Comparison of ENCODE assay signal across 1 cellular context in the genomic region with DNA sequence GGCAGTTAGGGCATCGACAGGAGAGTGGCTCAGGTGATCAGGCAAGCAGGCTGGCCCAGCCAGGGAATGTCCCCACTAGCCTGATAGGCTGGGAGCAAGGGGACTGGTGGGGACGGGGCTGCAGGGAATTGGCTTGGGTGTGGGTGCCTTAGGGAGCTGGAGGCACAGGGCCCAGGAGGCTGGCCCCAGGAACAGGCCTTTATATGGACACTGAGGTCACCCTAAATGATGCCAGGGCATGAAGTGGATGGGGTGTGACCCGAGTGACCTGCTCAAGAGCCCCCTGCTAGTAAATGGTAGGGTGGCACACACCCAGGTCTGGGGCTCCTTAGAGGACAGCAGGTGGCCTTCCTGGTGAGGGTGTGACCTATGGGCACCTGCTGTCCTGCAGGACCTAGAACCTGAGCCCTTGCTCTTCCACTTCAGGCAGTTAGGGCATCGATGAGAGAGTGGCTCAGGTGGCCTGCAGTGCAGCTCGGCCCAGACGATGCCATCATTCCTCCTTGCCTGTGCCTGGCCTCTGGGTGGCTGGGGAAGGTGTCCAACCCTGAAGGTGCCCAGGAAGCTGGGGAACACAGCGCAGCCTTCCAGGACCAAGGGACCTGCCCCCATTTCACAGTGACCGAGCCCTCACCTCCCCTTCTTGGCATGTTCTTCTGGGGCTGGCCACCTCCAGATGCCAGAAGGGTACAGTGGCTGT.
TF ChIP-seq lines count a peak whose summit lies in the region.

No MANE protein-coding gene starts in this region.

TF ChIP-seq in HepG2, 621 proteins besides CTCF, POLR2A, EP300 and RAD21:
- TF ChIP-seq, protein P1, sequence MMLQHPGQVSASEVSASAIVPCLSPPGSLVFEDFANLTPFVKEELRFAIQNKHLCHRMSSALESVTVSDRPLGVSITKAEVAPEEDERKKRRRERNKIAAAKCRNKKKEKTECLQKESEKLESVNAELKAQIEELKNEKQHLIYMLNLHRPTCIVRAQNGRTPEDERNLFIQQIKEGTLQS (CRISPR knock-in tag; IDR thresholded peaks at IDR 0.05), result no peak
- TF ChIP-seq, protein P2, sequence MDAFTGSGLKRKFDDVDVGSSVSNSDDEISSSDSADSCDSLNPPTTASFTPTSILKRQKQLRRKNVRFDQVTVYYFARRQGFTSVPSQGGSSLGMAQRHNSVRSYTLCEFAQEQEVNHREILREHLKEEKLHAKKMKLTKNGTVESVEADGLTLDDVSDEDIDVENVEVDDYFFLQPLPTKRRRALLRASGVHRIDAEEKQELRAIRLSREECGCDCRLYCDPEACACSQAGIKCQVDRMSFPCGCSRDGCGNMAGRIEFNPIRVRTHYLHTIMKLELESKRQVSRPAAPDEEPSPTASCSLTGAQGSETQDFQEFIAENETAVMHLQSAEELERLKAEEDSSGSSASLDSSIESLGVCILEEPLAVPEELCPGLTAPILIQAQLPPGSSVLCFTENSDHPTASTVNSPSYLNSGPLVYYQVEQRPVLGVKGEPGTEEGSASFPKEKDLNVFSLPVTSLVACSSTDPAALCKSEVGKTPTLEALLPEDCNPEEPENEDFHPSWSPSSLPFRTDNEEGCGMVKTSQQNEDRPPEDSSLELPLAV (CRISPR knock-in tag; conservative IDR thresholded peaks at IDR 0.05; ENCODE audit: low read depth), result no peak
- TF ChIP-seq, protein P3, sequence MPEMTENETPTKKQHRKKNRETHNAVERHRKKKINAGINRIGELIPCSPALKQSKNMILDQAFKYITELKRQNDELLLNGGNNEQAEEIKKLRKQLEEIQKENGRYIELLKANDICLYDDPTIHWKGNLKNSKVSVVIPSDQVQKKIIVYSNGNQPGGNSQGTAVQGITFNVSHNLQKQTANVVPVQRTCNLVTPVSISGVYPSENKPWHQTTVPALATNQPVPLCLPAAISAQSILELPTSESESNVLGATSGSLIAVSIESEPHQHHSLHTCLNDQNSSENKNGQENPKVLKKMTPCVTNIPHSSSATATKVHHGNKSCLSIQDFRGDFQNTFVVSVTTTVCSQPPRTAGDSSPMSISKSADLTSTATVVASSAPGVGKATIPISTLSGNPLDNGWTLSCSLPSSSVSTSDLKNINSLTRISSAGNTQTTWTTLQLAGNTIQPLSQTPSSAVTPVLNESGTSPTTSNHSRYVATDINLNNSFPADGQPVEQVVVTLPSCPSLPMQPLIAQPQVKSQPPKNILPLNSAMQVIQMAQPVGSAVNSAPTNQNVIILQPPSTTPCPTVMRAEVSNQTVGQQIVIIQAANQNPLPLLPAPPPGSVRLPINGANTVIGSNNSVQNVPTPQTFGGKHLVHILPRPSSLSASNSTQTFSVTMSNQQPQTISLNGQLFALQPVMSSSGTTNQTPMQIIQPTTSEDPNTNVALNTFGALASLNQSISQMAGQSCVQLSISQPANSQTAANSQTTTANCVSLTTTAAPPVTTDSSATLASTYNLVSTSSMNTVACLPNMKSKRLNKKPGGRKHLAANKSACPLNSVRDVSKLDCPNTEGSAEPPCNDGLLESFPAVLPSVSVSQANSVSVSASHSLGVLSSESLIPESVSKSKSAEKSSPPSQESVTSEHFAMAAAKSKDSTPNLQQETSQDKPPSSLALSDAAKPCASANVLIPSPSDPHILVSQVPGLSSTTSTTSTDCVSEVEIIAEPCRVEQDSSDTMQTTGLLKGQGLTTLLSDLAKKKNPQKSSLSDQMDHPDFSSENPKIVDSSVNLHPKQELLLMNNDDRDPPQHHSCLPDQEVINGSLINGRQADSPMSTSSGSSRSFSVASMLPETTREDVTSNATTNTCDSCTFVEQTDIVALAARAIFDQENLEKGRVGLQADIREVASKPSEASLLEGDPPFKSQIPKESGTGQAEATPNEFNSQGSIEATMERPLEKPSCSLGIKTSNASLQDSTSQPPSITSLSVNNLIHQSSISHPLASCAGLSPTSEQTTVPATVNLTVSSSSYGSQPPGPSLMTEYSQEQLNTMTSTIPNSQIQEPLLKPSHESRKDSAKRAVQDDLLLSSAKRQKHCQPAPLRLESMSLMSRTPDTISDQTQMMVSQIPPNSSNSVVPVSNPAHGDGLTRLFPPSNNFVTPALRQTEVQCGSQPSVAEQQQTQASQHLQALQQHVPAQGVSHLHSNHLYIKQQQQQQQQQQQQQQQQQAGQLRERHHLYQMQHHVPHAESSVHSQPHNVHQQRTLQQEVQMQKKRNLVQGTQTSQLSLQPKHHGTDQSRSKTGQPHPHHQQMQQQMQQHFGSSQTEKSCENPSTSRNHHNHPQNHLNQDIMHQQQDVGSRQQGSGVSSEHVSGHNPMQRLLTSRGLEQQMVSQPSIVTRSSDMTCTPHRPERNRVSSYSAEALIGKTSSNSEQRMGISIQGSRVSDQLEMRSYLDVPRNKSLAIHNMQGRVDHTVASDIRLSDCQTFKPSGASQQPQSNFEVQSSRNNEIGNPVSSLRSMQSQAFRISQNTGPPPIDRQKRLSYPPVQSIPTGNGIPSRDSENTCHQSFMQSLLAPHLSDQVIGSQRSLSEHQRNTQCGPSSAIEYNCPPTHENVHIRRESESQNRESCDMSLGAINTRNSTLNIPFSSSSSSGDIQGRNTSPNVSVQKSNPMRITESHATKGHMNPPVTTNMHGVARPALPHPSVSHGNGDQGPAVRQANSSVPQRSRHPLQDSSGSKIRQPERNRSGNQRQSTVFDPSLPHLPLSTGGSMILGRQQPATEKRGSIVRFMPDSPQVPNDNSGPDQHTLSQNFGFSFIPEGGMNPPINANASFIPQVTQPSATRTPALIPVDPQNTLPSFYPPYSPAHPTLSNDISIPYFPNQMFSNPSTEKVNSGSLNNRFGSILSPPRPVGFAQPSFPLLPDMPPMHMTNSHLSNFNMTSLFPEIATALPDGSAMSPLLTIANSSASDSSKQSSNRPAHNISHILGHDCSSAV (CRISPR knock-in tag; IDR thresholded peaks at IDR 0.05; ENCODE audit: borderline replicate concordance), result no peak
- TF ChIP-seq NBN (conservative IDR thresholded peaks at IDR 0.05), result no peak
- no peak for TF ChIP-seq JUNB (CRISPR knock-in tag; IDR thresholded peaks at IDR 0.05; ENCODE audit: borderline replicate concordance)
- TF ChIP-seq FOXO1 (CRISPR knock-in tag; IDR thresholded peaks at IDR 0.05), result no peak
- TF ChIP-seq, protein P4, sequence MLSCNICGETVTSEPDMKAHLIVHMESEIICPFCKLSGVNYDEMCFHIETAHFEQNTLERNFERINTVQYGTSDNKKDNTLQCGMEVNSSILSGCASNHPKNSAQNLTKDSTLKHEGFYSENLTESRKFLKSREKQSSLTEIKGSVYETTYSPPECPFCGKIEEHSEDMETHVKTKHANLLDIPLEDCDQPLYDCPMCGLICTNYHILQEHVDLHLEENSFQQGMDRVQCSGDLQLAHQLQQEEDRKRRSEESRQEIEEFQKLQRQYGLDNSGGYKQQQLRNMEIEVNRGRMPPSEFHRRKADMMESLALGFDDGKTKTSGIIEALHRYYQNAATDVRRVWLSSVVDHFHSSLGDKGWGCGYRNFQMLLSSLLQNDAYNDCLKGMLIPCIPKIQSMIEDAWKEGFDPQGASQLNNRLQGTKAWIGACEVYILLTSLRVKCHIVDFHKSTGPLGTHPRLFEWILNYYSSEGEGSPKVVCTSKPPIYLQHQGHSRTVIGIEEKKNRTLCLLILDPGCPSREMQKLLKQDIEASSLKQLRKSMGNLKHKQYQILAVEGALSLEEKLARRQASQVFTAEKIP (CRISPR knock-in tag; IDR thresholded peaks at IDR 0.05; ENCODE audit: borderline replicate concordance), result no peak
- TF ChIP-seq WIZ (CRISPR knock-in tag; IDR thresholded peaks at IDR 0.05), result no peak
